1 cellular context compared by ENCODE assay signal in genomic region chr19:11106477-11106876, GRCh38.
A peak's percentile ranks its signal among the peaks of the same experiment; 100 is the strongest.
TF ChIP-seq lines count a peak whose summit lies in the region.

No MANE protein-coding gene starts in this region.

TF ChIP-seq in K562, 482 proteins besides CTCF, POLR2A, EP300 and RAD21:
- TF ChIP-seq POLR2G (IDR thresholded peaks at IDR 0.05; ENCODE audit: low read depth, low read length) (peak; percentile 48), SMAD4 (CRISPR knock-in tag; conservative IDR thresholded peaks at IDR 0.05) (no peak), RBFOX2 (IDR thresholded peaks at IDR 0.05; ENCODE audit: low read depth, low read length) (peak; percentile 58), SUPT5H (IDR thresholded peaks at IDR 0.05) (peak; percentile 6; the same call in 1 of the 2 replicates), ESRRA (IDR thresholded peaks at IDR 0.05; ENCODE audit: borderline replicate concordance, low read depth) (no peak), ZSCAN32 (CRISPR knock-in tag; IDR thresholded peaks at IDR 0.05) (no peak), MTA3 (IDR thresholded peaks at IDR 0.05; ENCODE audit: borderline replicate concordance) (no peak), ZC3H4 (CRISPR knock-in tag; IDR thresholded peaks at IDR 0.05; ENCODE audit: borderline replicate concordance) (0 out of 2 replicates have a peak, but pooled peaks have one; percentile 50)
- TF ChIP-seq, protein P1, sequence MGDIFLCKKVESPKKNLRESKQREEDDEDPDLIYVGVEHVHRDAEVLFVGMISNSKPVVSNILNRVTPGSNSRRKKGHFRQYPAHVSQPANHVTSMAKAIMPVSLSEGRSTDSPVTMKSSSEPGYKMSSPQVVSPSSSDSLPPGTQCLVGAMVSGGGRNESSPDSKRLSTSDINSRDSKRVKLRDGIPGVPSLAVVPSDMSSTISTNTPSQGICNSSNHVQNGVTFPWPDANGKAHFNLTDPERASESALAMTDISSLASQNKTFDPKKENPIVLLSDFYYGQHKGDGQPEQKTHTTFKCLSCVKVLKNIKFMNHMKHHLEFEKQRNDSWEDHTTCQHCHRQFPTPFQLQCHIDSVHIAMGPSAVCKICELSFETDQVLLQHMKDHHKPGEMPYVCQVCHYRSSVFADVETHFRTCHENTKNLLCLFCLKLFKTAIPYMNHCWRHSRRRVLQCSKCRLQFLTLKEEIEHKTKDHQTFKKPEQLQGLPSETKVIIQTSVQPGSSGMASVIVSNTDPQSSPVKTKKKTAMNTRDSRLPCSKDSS (IDR thresholded peaks at IDR 0.05; ENCODE audit: low read depth, partially characterized antibody), result no peak
TF ChIP-seq in K562: peak in this region for 4.
